ENCODE assay signal across 8 cellular contexts in the genomic region with DNA sequence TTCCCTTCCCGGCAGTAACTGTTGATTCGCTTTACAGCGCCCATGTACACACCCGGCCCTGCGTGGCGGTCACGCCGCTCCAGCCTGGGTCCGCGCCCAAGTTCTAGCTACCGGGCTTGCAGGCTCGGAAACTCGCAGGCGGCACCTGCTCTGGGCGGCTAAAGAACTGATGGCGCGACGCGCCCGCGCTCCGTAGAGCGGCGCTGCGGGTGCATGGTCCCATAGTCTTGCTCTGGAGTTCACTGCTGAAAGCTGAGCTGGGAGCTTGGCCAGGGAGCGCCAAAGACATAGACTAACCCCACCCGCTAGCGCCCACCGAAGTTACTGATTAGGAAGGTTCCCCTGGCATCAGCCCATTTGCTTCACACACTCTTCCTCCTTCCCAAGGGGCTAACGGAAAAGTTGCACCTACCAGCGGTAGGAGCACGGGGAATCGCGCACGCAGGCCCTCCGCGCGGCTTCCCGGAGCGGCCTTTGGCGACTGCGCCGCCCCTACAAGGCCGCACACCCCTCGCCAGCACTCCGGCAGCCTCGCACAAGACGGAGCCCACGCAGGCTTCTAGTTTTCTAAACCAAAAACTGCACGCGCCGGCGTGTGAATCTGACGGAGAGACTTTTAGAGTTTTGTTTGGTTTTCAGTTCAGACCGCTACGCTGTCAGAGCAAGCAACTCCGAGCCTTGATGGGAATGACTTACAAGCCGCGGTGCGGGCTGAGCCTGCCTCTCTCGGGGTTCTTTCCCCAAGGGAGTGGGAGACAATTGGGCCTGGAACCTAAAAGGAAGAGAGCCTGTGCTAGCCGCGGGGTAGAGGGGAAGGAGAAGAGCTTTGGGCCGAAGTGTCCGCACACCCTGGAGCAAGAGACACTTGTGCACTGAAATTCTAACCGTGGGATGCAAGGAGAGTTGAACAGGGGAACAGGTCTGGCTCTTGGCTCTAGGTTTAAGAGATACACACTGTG. TPM values are rescaled to one million over a fixed set of nuclear protein-coding genes. Genes with fewer than 3 reads are reported as not detected.
DNase-seq lines count a peak whose midpoint lies in the region; ATAC-seq and TF ChIP-seq lines count a peak whose summit lies in the region.

No MANE protein-coding gene starts in this region.

- H3K27ac Mint-ChIP-seq in activated naive CD8-positive, alpha-beta T cell treated with anti-CD3 and anti-CD28 coated beads, Interleukin-2, amount 50 U/mL, for 24 hours, result peak overlapping the region; percentile 25
- H3K27ac Mint-ChIP-seq in progenitor cell of endocrine pancreas, result peak overlapping the region; percentile 17

- DNase-seq in AG20443 (ENCODE audit: low spot score) (peak; percentile 48), NCI-H2171 (lab: John Stamatoyannopoulos, UW) (peak; percentile 24), hepatocyte (ENCODE audit: low spot score) (peak; percentile 57), progenitor cell of endocrine pancreas (ENCODE audit: low spot score, unreplicated experiment) (no peak), NAMALWA (ENCODE audit: low spot score) (no peak)
- no peak for DNase-seq in activated naive CD8-positive, alpha-beta T cell treated with anti-CD3 and anti-CD28 coated beads, Interleukin-2, amount 50 U/mL, for 24 hours
- no peak for DNase-seq in effector CD4-positive, alpha-beta T cell

- no peaks in the 10 kb centered on the region for H3K9me3 ChIP-seq in hepatocyte (ENCODE audit: low read depth)

- peak overlapping the region; percentile 35 for H3K4me3 ChIP-seq in hepatocyte

- H3K4me1 ChIP-seq in hepatocyte (ENCODE audit: insufficient read depth), result peaks cover 35% of the 10 kb centered on the region

- H2AFZ ChIP-seq in hepatocyte, result peak overlapping the region; percentile 35

- H3K4me1 Mint-ChIP-seq in activated naive CD8-positive, alpha-beta T cell treated with anti-CD3 and anti-CD28 coated beads, Interleukin-2, amount 50 U/mL, for 24 hours, result peaks cover 48% of the 10 kb centered on the region
- peaks cover 41% of the 10 kb centered on the region for H3K4me1 Mint-ChIP-seq in progenitor cell of endocrine pancreas (ENCODE audit: low read depth)

- no peaks in the 10 kb centered on the region for H3K9me2 ChIP-seq in hepatocyte (replicated peaks; ENCODE audit: insufficient read depth)

- H3K36me3 ChIP-seq in hepatocyte (replicated peaks; ENCODE audit: insufficient read depth, low read depth), result no peaks in the 10 kb centered on the region

- H3K27me3 Mint-ChIP-seq in activated naive CD8-positive, alpha-beta T cell treated with anti-CD3 and anti-CD28 coated beads, Interleukin-2, amount 50 U/mL, for 24 hours, result peaks cover 80% of the 10 kb centered on the region
- H3K27me3 Mint-ChIP-seq in progenitor cell of endocrine pancreas, result peaks cover 85% of the 10 kb centered on the region

- peaks cover 88% of the 10 kb centered on the region for H3K27me3 ChIP-seq in hepatocyte

- TF ChIP-seq CTCF in hepatocyte (IDR thresholded peaks at IDR 0.05; ENCODE audit: poor library complexity) (no peak), progenitor cell of endocrine pancreas (IDR thresholded peaks at IDR 0.05; ENCODE audit: unreplicated experiment) (peak; percentile 28)

- under 1% methylated on average over 63 of the region's 66 CpGs for WGBS in hepatocyte (ENCODE audit: low lambda C conversion rate, missing lambda C conversion rate)

- no peaks in the 10 kb centered on the region for H4K20me1 ChIP-seq in hepatocyte (ENCODE audit: insufficient read depth, poor library complexity, severe bottlenecking)

- H3K9me3 Mint-ChIP-seq in activated naive CD8-positive, alpha-beta T cell treated with anti-CD3 and anti-CD28 coated beads, Interleukin-2, amount 50 U/mL, for 24 hours, result no peaks in the 10 kb centered on the region
- no peaks in the 10 kb centered on the region for H3K9me3 Mint-ChIP-seq in progenitor cell of endocrine pancreas (ENCODE audit: low read depth)

- peak overlapping the region; percentile 76 for H3K4me3 Mint-ChIP-seq in activated naive CD8-positive, alpha-beta T cell treated with anti-CD3 and anti-CD28 coated beads, Interleukin-2, amount 50 U/mL, for 24 hours
- peak overlapping the region; percentile 78 for H3K4me3 Mint-ChIP-seq in progenitor cell of endocrine pancreas (ENCODE audit: low read depth)

- peak; percentile 38 for ATAC-seq in GM18868 (IDR thresholded peaks at IDR 0.05; ENCODE audit: unreplicated experiment)
- peak; percentile 42 for ATAC-seq in activated naive CD8-positive, alpha-beta T cell treated with anti-CD3 and anti-CD28 coated beads, Interleukin-2, amount 50 U/mL, for 24 hours

- H3K27ac ChIP-seq in hepatocyte, result no peak overlapping the region

- no peaks in the 10 kb centered on the region for H3K36me3 Mint-ChIP-seq in activated naive CD8-positive, alpha-beta T cell treated with anti-CD3 and anti-CD28 coated beads, Interleukin-2, amount 50 U/mL, for 24 hours (ENCODE audit: low read depth)
- no peaks in the 10 kb centered on the region for H3K36me3 Mint-ChIP-seq in progenitor cell of endocrine pancreas (ENCODE audit: insufficient read depth)

- no peaks in the 10 kb centered on the region for H3K79me2 ChIP-seq in hepatocyte

- peak overlapping the region; percentile 93 for H3K4me2 ChIP-seq in hepatocyte

RNA-seq across cellular contexts. Expression of a gene that starts 1.0 kb away (rescaled TPM):
- total RNA-seq in hepatocyte (0.08 and 0.13 TPM in 2 replicates), progenitor cell of endocrine pancreas (1.4 and 1.5 TPM in 2 replicates)
- polyA plus RNA-seq in hepatocyte, result not detected in 2 replicates

Comparison
In these comparisons a context has a peak if more than half of its experiments do, and no peak if none do; other contexts are left out.
1. DNase-seq: peak in AG20443 (single experiment), NCI-H2171 (single experiment) and hepatocyte (single experiment); none in activated naive CD8-positive, alpha-beta T cell treated with anti-CD3 and anti-CD28 coated beads, Interleukin-2, amount 50 U/mL, for 24 hours (single experiment), progenitor cell of endocrine pancreas (single experiment), NAMALWA (single experiment) and effector CD4-positive, alpha-beta T cell (single experiment).